ENCODE assay signal across 10 cellular contexts in genomic region chr5:177593511-177593910, GRCh38. TPM values are rescaled to one million over a fixed set of nuclear protein-coding genes. Genes with fewer than 3 reads are reported as not detected.
DNase-seq lines count a peak whose midpoint lies in the region; ATAC-seq, FAIRE-seq and TF ChIP-seq lines count a peak whose summit lies in the region.
"Had no signal": no experiment of that assay in that cellular context is flagged by ENCODE, and none has a peak within 500 bp of the region (broad histone marks: within the 10 kb centered on the region; RNA-seq: fewer than 3 reads in every experiment).

No MANE protein-coding gene starts in this region.

- H3K36me3 Mint-ChIP-seq in astrocyte (ENCODE audit: low read depth, unreplicated experiment): peaks cover 26% of the 10 kb centered on the region

- H3K9me3 ChIP-seq in astrocyte (ENCODE audit: insufficient read depth, low read depth, low read length): no peaks in the 10 kb centered on the region
- H3K9me3 ChIP-seq in muscle layer of duodenum (ENCODE audit: control insufficient read depth in 1 of 2, low read length in 2 of 2): no peaks in the 10 kb centered on the region
- H3K9me3 ChIP-seq: esophagus squamous epithelium had no signal

- H3K4me2 ChIP-seq in astrocyte (ENCODE audit: low read length): peak overlapping the region; percentile 86

- H3K79me2 ChIP-seq in astrocyte (ENCODE audit: insufficient read depth, low read length): peaks cover 28% of the 10 kb centered on the region

- peak overlapping the region; percentile 99 for H3K4me3 Mint-ChIP-seq in astrocyte (ENCODE audit: unreplicated experiment)

- no peak for DNase-seq in AG10803 (ENCODE audit: low read depth)
- DNase-seq in HFF-Myc (ENCODE audit: extremely low read depth, low read depth): no peak
- no peak for DNase-seq in astrocyte (ENCODE audit: low read depth)
- no peak for DNase-seq in foreskin melanocyte
- no peak for DNase-seq in NCI-H1417 (lab: John Stamatoyannopoulos, UW)
- DNase-seq: esophagus squamous epithelium had no signal

- H3K9ac ChIP-seq in astrocyte (ENCODE audit: low read length): peak overlapping the region; percentile 98

- peaks cover 11% of the 10 kb centered on the region for H3K4me1 Mint-ChIP-seq in astrocyte (ENCODE audit: low read depth, unreplicated experiment)

- FAIRE-seq in astrocyte (lab: Jason Lieb, UNC): no peak

- H3K4me1 ChIP-seq in astrocyte (ENCODE audit: insufficient read depth, low read length) (peaks cover 6% of the 10 kb centered on the region), muscle layer of duodenum (ENCODE audit: control insufficient read depth in 1 of 2, insufficient read depth in 2 of 2, low read length in 2 of 2) (peaks cover 5 to 20% of the 10 kb centered on the region in 2 donors)

- H3K4me3 ChIP-seq in AG10803 (ENCODE audit: low read length): peak overlapping the region; percentile 95
- H3K4me3 ChIP-seq in HFF-Myc (replicated peaks; ENCODE audit: low read depth, low read length): peak overlapping the region; percentile 67
- H3K4me3 ChIP-seq in astrocyte (ENCODE audit: insufficient read depth, low read depth, low read length): peak overlapping the region; percentile 96
- H3K4me3 ChIP-seq in muscle layer of duodenum (ENCODE audit: low read depth in 1 of 2, low read length in 2 of 2): peak overlapping the region; percentile 19 to 94

- H3K9me3 Mint-ChIP-seq in astrocyte (ENCODE audit: unreplicated experiment): no peaks in the 10 kb centered on the region

- H3K36me3 ChIP-seq in astrocyte (ENCODE audit: insufficient read depth, low read length) (peaks cover 29% of the 10 kb centered on the region), muscle layer of duodenum (ENCODE audit: control insufficient read depth in 1 of 2, insufficient read depth in 2 of 2, low read length in 2 of 2) (peaks cover 33 to 37% of the 10 kb centered on the region in 2 donors)

- no peak for ATAC-seq in HG03469 (IDR thresholded peaks at IDR 0.05; ENCODE audit: unreplicated experiment)
- ATAC-seq in GM18519 (IDR thresholded peaks at IDR 0.05; ENCODE audit: low FRiP score, unreplicated experiment): no peak
- ATAC-seq: Right ventricle myocardium inferior had no signal

- H4K20me1 ChIP-seq in astrocyte (ENCODE audit: insufficient read depth, low read length): peaks cover 33% of the 10 kb centered on the region

- H2AFZ ChIP-seq in astrocyte (ENCODE audit: low read depth, low read length): no peak overlapping the region

- H3K27ac ChIP-seq in astrocyte (ENCODE audit: low read depth, low read length): no peak overlapping the region
- no peak overlapping the region for H3K27ac ChIP-seq in muscle layer of duodenum (ENCODE audit: low read length)

- peaks cover 19% of the 10 kb centered on the region for H3K27me3 Mint-ChIP-seq in astrocyte (ENCODE audit: low read depth, unreplicated experiment)

- TF ChIP-seq CTCF in AG10803 (conservative IDR thresholded peaks at IDR 0.05; ENCODE audit: low read length): no peak
- no peak for TF ChIP-seq CTCF in HFF-Myc (IDR thresholded peaks at IDR 0.05; ENCODE audit: low read depth, low read length, missing control alignments)
- no peak for TF ChIP-seq CTCF in astrocyte (IDR thresholded peaks at IDR 0.05; ENCODE audit: insufficient read depth, low read depth, low read length)

- H3K27me3 ChIP-seq in astrocyte (ENCODE audit: insufficient read depth, low read length) (peaks cover 13% of the 10 kb centered on the region), muscle layer of duodenum (ENCODE audit: low read depth, low read length) (no peaks in the 10 kb centered on the region)

- no peak overlapping the region for H3K27ac Mint-ChIP-seq in astrocyte (ENCODE audit: unreplicated experiment)

RNA-seq across cellular contexts. Expression of gene TMED9, which starts 1.5 kb away (rescaled TPM):
- total RNA-seq in astrocyte: 372 and 402 TPM in 2 replicates

RNA-seq across cellular contexts. Expression of gene B4GALT7, which starts 6.4 kb away (rescaled TPM):
- total RNA-seq in astrocyte: 35.0 and 41.3 TPM in 2 replicates

RNA-seq across cellular contexts. Expression of gene FAM193B, which starts 39.1 kb away (rescaled TPM):
- total RNA-seq in astrocyte: 47.8 and 48.3 TPM in 2 replicates
